1 cellular context compared by ENCODE assay signal in the genomic region with DNA sequence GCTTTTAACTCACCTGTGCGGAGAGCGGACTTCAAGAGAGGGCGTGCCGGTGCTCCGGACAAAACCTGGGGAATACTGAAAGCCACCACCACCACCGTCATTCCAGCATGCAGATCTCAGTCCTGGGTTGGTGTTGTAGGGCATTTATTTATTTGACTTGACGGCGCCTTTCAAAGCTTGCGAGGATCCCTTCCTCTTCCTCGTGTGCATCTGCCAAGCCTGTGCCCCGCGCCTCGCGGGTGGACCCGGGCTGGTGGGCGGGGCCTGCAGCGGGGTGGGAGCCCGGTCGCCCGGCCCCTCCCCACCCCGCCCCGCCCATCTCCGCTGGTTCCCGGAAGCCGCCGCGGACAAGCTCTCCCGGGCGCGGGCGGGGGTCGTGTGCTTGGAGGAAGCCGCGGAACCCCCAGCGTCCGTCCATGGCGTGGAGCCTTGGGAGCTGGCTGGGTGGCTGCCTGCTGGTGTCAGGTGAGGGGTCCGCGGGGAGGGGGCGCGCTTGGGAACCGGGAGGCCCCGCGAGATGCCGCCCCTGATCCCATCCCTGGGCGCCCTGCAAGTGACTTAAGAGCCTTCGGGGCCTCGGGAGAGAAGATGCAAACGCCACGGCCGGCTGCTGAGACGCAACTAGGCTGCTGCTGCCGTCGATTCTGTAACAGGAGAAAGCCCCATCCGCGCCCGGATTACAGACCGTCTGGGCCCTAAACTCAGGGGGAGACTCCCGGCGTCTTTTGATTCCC.
TF ChIP-seq lines count a peak whose summit lies in the region.

Gene IL10RB (plus strand): TSS at position 318 of the 734 bp plus-strand sequence. CDS start 99 bp downstream, at position 417.

TF ChIP-seq in K562, 482 proteins besides CTCF, POLR2A, EP300 and RAD21 (continued from another document):
- TF ChIP-seq, protein P1, sequence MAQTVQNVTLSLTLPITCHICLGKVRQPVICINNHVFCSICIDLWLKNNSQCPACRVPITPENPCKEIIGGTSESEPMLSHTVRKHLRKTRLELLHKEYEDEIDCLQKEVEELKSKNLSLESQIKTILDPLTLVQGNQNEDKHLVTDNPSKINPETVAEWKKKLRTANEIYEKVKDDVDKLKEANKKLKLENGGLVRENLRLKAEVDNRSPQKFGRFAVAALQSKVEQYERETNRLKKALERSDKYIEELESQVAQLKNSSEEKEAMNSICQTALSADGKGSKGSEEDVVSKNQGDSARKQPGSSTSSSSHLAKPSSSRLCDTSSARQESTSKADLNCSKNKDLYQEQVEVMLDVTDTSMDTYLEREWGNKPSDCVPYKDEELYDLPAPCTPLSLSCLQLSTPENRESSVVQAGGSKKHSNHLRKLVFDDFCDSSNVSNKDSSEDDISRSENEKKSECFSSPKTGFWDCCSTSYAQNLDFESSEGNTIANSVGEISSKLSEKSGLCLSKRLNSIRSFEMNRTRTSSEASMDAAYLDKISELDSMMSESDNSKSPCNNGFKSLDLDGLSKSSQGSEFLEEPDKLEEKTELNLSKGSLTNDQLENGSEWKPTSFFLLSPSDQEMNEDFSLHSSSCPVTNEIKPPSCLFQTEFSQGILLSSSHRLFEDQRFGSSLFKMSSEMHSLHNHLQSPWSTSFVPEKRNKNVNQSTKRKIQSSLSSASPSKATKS (CRISPR knock-in tag; IDR thresholded peaks at IDR 0.05): no peak
- TF ChIP-seq PURB (CRISPR knock-in tag; IDR thresholded peaks at IDR 0.05; ENCODE audit: low read depth): no peak
- no peak for TF ChIP-seq NCOR1 (IDR thresholded peaks at IDR 0.05)
- no peak for TF ChIP-seq SETDB1 (IDR thresholded peaks at IDR 0.05; ENCODE audit: low read length)
